ENCODE assay signal across 8 cellular contexts in the genomic region with DNA sequence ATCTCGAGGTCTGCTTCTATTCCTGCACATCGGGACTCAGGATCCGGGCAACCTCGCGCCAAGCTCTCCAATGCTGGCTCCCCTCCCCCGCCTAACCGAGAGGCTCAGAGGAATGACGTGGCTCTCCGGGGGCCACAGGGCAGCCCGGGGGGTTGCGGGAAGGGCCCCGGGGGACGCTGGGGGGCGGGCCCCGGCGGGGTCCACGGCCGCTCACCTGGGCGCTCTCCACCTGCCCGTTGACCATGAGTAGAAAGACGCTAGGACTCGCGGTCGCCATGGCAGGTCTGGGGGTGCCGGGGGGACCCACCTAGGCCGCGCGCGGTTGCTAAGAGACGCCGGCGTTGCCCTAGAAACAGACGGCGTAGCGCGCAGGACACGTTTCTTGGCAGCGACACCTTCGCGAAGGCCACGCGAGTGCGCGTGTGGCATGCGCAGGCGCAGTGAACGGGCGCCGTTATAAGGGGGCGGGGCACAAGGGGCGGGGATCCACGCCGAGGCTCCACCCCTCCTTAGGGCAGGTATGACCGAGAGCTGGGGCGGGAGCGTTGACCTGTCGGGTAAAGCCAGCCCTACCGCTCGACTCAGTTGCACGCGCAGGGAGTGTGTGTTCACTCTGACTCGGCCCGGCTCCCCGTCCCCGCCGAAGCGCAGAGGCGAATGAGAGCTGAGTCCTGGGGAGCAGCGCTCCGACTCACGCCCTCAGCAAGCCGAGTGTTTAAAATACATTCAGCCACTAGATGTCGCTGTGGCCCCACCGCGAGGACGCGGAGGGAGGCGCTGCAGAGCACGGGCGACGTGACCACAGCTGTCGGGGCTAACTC. TPM values are rescaled to one million over a fixed set of nuclear protein-coding genes. Genes with fewer than 3 reads are reported as not detected.
DNase-seq lines count a peak whose midpoint lies in the region; ATAC-seq and TF ChIP-seq lines count a peak whose summit lies in the region.

A gene with protein sequence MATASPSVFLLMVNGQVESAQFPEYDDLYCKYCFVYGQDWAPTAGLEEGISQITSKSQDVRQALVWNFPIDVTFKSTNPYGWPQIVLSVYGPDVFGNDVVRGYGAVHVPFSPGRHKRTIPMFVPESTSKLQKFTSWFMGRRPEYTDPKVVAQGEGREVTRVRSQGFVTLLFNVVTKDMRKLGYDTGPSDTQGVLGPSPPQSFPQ (minus strand): TSS at position 431 of the 821 bp plus-strand sequence. CDS start 154 bp downstream, at position 277.

- CTCF ChIA-PET in HEK293T (lab: Yijun Ruan, JAX), result interaction anchor here (0.5 to 5.2 kb wide), 36 partner anchors 8 to 404 kb away, joined by 3 to 59 read pairs (median 4); a partner anchor contains a TSS

- intact Hi-C loops in head of caudate nucleus (cut with DNase I), result no loop called here
- intact Hi-C loops in ovary (cut with DNase I), result loop anchor here (2.0 to 10.0 kb wide), 5 partner anchors 84 to 405 kb away; no protein-coding TSS in a partner anchor
- intact Hi-C loops in thyroid gland (cut with DNase I), result loop anchor here (5.0 to 10.0 kb wide), 2 partner anchors 85 to 402 kb away; no protein-coding TSS in a partner anchor

- no peaks in the 10 kb centered on the region for H3K36me3 ChIP-seq in GM06990 (ENCODE audit: control insufficient read depth, insufficient read depth, low read length)
- no peaks in the 10 kb centered on the region for H3K36me3 ChIP-seq in ovary
- peaks cover 3 to 4% of the 10 kb centered on the region in 2 donors for H3K36me3 ChIP-seq in thyroid gland

- no peaks in the 10 kb centered on the region; the same call in 1 of the 2 replicates for H3K27me3 ChIP-seq in GM06990 (replicated peaks; ENCODE audit: control insufficient read depth, insufficient read depth, low read length)
- H3K27me3 ChIP-seq in ovary, result no peaks in the 10 kb centered on the region
- no peaks in the 10 kb centered on the region for H3K27me3 ChIP-seq in thyroid gland

- H3K36me3 Mint-ChIP-seq in activated naive CD8-positive, alpha-beta T cell treated with anti-CD3 and anti-CD28 coated beads for 36 hours, result no peaks in the 10 kb centered on the region

- WGBS in ovary, 3 donors, result 0% methylated on average over 58 to 82 of the region's 82 CpGs
- WGBS in thyroid gland, 2 donors, result 0% methylated on average over 2 to 4 of the region's 82 CpGs

- peak within 1 kb of the TSS; percentile 50 for H3K27ac Mint-ChIP-seq in activated naive CD8-positive, alpha-beta T cell treated with anti-CD3 and anti-CD28 coated beads for 36 hours

- H3K4me1 ChIP-seq in ovary (ENCODE audit: insufficient read depth), result peaks cover 2% of the 10 kb centered on the region
- H3K4me1 ChIP-seq in thyroid gland, result peaks cover 12 to 13% of the 10 kb centered on the region in 2 donors

- peak; percentile 29 for TF ChIP-seq POLR2A in ovary (IDR thresholded peaks at IDR 0.05)
- TF ChIP-seq POLR2A in thyroid gland (IDR thresholded peaks at IDR 0.05), result peak in 1 of 2 donors; percentile 70

- POLR2A ChIA-PET in HEK293T (lab: Yijun Ruan, JAX), result interaction anchor here (0.9 to 3.1 kb wide), 16 partner anchors 13 to 286 kb away, joined by 3 to 41 read pairs (median 3); a partner anchor contains a TSS

- TF ChIP-seq CTCF in GM06990 (IDR thresholded peaks at IDR 0.05; ENCODE audit: insufficient read depth, low read length, poor library complexity, severe bottlenecking) (peak; percentile 93), ovary (IDR thresholded peaks at IDR 0.05) (peak; percentile 100), thyroid gland (IDR thresholded peaks at IDR 0.05) (peak in 5 of 6 experiments; percentile 98 to 100 (median 99))

- DNase-seq in GM06990 (ENCODE audit: extremely low read depth, insufficient read length) (peak; percentile 92), HEK293T (ENCODE audit: extremely low spot score) (peak; percentile 97), MV-4-11 (lab: John Stamatoyannopoulos, UW) (peak; percentile 82), head of caudate nucleus (peak; percentile 88 to 97 (median 94)), ovary (peak; percentile 96 to 98 (median 98)), thyroid gland (peak; percentile 93 to 94)
- peak; percentile 87 for DNase-seq in activated naive CD8-positive, alpha-beta T cell treated with anti-CD3 and anti-CD28 coated beads for 36 hours

- H3K9me3 ChIP-seq in ovary (no peaks in the 10 kb centered on the region), thyroid gland (no peaks in the 10 kb centered on the region)

- TF ChIP-seq EP300 in ovary (IDR thresholded peaks at IDR 0.05), result no peak

- H3K4me3 Mint-ChIP-seq in activated naive CD8-positive, alpha-beta T cell treated with anti-CD3 and anti-CD28 coated beads for 36 hours, result peak within 1 kb of the TSS; percentile 82

- H3K4me1 Mint-ChIP-seq in activated naive CD8-positive, alpha-beta T cell treated with anti-CD3 and anti-CD28 coated beads for 36 hours, result peaks cover 6% of the 10 kb centered on the region

- peak within 1 kb of the TSS; percentile 57 to 90 for H3K27ac ChIP-seq in ovary
- peak within 1 kb of the TSS; percentile 75 to 93 (median 92) for H3K27ac ChIP-seq in thyroid gland

- ATAC-seq in SK-N-SH treated with all-trans-retinoic acid at 6 μM for 48 hours, result peak; percentile 93

- H3K4me3 ChIP-seq in GM06990 (replicated peaks; ENCODE audit: low read depth, low read length) (peak within 1 kb of the TSS; percentile 77), ovary (peak within 1 kb of the TSS; percentile 84), thyroid gland (replicated peaks in 1 of 3) (peak within 1 kb of the TSS; percentile 43 to 66 (median 63))

- H3K27me3 Mint-ChIP-seq in activated naive CD8-positive, alpha-beta T cell treated with anti-CD3 and anti-CD28 coated beads for 36 hours, result peaks cover 4% of the 10 kb centered on the region

- H3K9me3 Mint-ChIP-seq in activated naive CD8-positive, alpha-beta T cell treated with anti-CD3 and anti-CD28 coated beads for 36 hours, result no peaks in the 10 kb centered on the region

TF ChIP-seq in HEK293T, 16 proteins besides CTCF, POLR2A, EP300 and RAD21:
- TF ChIP-seq TARDBP (IDR thresholded peaks at IDR 0.05) (peak; percentile 36; the same call in 1 of the 2 replicates), SP1 (IDR thresholded peaks at IDR 0.05) (no peak), L3MBTL2 (conservative IDR thresholded peaks at IDR 0.05) (peak; percentile 79; the same call in 1 of the 2 replicates)

TF ChIP-seq in SK-N-SH treated with all-trans-retinoic acid at 6 μM for 48 hours, 23 proteins besides CTCF, POLR2A, EP300 and RAD21:
- TF ChIP-seq, protein P1, sequence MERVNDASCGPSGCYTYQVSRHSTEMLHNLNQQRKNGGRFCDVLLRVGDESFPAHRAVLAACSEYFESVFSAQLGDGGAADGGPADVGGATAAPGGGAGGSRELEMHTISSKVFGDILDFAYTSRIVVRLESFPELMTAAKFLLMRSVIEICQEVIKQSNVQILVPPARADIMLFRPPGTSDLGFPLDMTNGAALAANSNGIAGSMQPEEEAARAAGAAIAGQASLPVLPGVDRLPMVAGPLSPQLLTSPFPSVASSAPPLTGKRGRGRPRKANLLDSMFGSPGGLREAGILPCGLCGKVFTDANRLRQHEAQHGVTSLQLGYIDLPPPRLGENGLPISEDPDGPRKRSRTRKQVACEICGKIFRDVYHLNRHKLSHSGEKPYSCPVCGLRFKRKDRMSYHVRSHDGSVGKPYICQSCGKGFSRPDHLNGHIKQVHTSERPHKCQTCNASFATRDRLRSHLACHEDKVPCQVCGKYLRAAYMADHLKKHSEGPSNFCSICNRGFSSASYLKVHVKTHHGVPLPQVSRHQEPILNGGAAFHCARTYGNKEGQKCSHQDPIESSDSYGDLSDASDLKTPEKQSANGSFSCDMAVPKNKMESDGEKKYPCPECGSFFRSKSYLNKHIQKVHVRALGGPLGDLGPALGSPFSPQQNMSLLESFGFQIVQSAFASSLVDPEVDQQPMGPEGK (CRISPR knock-in tag; IDR thresholded peaks at IDR 0.05; ENCODE audit: borderline replicate concordance), result peak; percentile 60; the same call in 1 of the 2 replicates
- TF ChIP-seq ZNF8 (CRISPR knock-in tag; IDR thresholded peaks at IDR 0.05) (no peak), BACH2 (CRISPR knock-in tag; IDR thresholded peaks at IDR 0.05; ENCODE audit: borderline replicate concordance) (no peak), GLIS3 (CRISPR knock-in tag; IDR thresholded peaks at IDR 0.05) (no peak)

RNA-seq across cellular contexts. Expression of the gene that starts here (rescaled TPM):
- total RNA-seq in activated naive CD8-positive, alpha-beta T cell treated with anti-CD3 and anti-CD28 coated beads for 36 hours, result 1 to 10 TPM; 4.7 to 7.3 TPM
- 10 to 100 TPM; 19.6 to 60.5 (median 26.9) TPM for total RNA-seq in ovary
- 10 to 100 TPM; 11.9 to 16.8 TPM for polyA plus RNA-seq in ovary
- total RNA-seq in thyroid gland, result 100 to 1,000 TPM in 2 of 4 donors, 10 to 100 TPM in 2; 45.0 to 104 (median 90.3) TPM

Comparison
In these comparisons a context has a peak if more than half of its experiments do, and no peak if none do; other contexts are left out.
1. Peak in every context shown above with its lines: DNase-seq, ATAC-seq, H3K4me3 ChIP-seq and H3K27ac ChIP-seq.